Comparison of ENCODE assay signal across 24 cellular contexts in the genomic region with DNA sequence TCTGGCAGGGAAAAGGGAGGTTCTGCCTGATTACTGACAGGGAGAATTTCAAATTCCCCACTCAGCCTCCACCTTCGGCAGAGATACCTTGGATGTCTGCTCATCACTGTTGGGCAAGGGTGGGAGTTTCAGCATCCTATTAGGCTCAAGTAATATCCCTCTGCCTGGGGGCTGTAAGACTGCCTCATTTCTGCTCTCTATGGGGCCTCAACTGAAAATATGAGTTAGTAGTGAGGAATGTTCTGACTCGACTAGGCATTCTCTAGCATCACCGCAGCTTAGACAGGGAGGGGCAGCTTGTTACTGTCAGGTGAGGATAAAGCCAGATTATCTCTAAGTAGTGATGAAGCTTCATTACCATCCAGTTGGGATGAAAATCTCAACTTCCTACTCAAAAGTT.
DNase-seq lines count a peak whose midpoint lies in the region; FAIRE-seq and TF ChIP-seq lines count a peak whose summit lies in the region.
"Had no signal": no experiment of that assay in that cellular context is flagged by ENCODE, and none has a peak within 500 bp of the region (broad histone marks: within the 10 kb centered on the region; RNA-seq: fewer than 3 reads in every experiment).

No MANE protein-coding gene starts in this region.

- no peaks in the 10 kb centered on the region for H3K27me3 ChIP-seq in mammary epithelial cell (ENCODE audit: insufficient read depth, low read length)
- no peaks in the 10 kb centered on the region for H3K27me3 ChIP-seq in mesenchymal stem cell (ENCODE audit: control insufficient read depth in 1 of 2, insufficient read depth in 1 of 2, low read length in 2 of 2)
- H3K27me3 ChIP-seq in HAP-1 (ENCODE audit: low read depth) = no peaks in the 10 kb centered on the region
- H3K27me3 ChIP-seq: dorsolateral prefrontal cortex, gastroesophageal sphincter had no signal

- H3K9me3 ChIP-seq in mammary epithelial cell (replicated peaks; ENCODE audit: insufficient read depth, low read length) (peaks cover 4% of the 10 kb centered on the region), mesenchymal stem cell (ENCODE audit: control insufficient read depth, low read length) (no peaks in the 10 kb centered on the region), HAP-1 (no peaks in the 10 kb centered on the region)
- H3K9me3 ChIP-seq: gastroesophageal sphincter, thoracic aorta had no signal

- H2AK5ac ChIP-seq in mesenchymal stem cell (ENCODE audit: low read length, severe bottlenecking) = no peak overlapping the region

- no peak overlapping the region for H2BK15ac ChIP-seq in mesenchymal stem cell (ENCODE audit: low read depth, poor library complexity, severe bottlenecking)

- DNase-seq in EH (ENCODE audit: low read depth) (peak; percentile 2), NCI-H226 (peak; percentile 20), mammary epithelial cell (peak; percentile 92), mesenchymal stem cell (peak; percentile 15), LoVo (ENCODE audit: low spot score) (no peak), GM12892 (ENCODE audit: insufficient read length) (no peak), NCI-H1092 treated with DMSO at 0.1 percent for 48 hours (lab: John Stamatoyannopoulos, UW) (no peak), HAP-1 (ENCODE audit: low spot score in 2 of 2) (no peak)
- DNase-seq: activated CD4-positive, alpha-beta T cell treated with anti-CD3 and anti-CD28 coated beads, Interleukin-2, amount 50 U/mL, for 4 hours; activated gamma-delta T cell treated with Interleukin-2 at 50 U/mL for 16 hours; activated T-cell treated with anti-CD3 and anti-CD28 coated beads for 4 hours; caudate nucleus; CD4-positive, CD25-positive, alpha-beta regulatory T cell; dorsolateral prefrontal cortex; Karpas-422; left cardiac atrium; NCI-H2107; NCI-H526; stimulated activated CD4-positive, alpha-beta T cell treated with anti-CD3 and anti-CD28 coated beads, Interleukin-1b, Interleukin-23, amount 100 ng/mL, for 48 hours; stimulated activated naive B cell treated with anti-CD40 and anti-IgM and Interleukin-4, amounts not matched to agents 10 μg/mL and 1 μg/mL and 100 μg/mL, for 72 hours had no signal

- H3K79me1 ChIP-seq in mesenchymal stem cell (replicated peaks; ENCODE audit: low read length, poor library complexity, severe bottlenecking) = no peaks in the 10 kb centered on the region

- TF ChIP-seq POLR2A in GM12892 (IDR thresholded peaks at IDR 0.05; ENCODE audit: low read depth, low read length) = no peak

- no peak overlapping the region for H3K23ac ChIP-seq in mesenchymal stem cell (ENCODE audit: low read length in 2 of 2)

- H4K20me1 ChIP-seq in mammary epithelial cell (ENCODE audit: insufficient read depth, low read length) = no peaks in the 10 kb centered on the region

- no peak overlapping the region for H2BK5ac ChIP-seq in mesenchymal stem cell (ENCODE audit: low read depth, low read length, poor library complexity, severe bottlenecking)

- CTCF ChIA-PET in mammary epithelial cell (lab: Charles Lee; ENCODE audit: low non-redundant PET) = no interaction called here

- no peak overlapping the region for H3K14ac ChIP-seq in mesenchymal stem cell (ENCODE audit: low read length in 2 of 2)

- no peak overlapping the region for H4K91ac ChIP-seq in mesenchymal stem cell (ENCODE audit: low read length)

- no peak overlapping the region for H3K4ac ChIP-seq in mesenchymal stem cell (ENCODE audit: low read depth in 1 of 2, low read length in 2 of 2)

- WGBS in mammary epithelial cell (ENCODE audit: low coverage, missing lambda C conversion rate) = 11% methylated on average over 3 of the region's 3 CpGs
- WGBS in mesenchymal stem cell = 28% methylated on average over 3 of the region's 3 CpGs

- H3K4me3 ChIP-seq in mammary epithelial cell (replicated peaks in 1 of 3; ENCODE audit: insufficient read depth in 1 of 3, low read depth in 2 of 3, low read length in 3 of 3) (no peak overlapping the region), mesenchymal stem cell (ENCODE audit: insufficient read depth in 1 of 2, low read depth in 1 of 2, low read length in 2 of 2) (no peak overlapping the region), HAP-1 (no peak overlapping the region)
- H3K4me3 ChIP-seq: dorsolateral prefrontal cortex, gastroesophageal sphincter, GM12878, thoracic aorta had no signal

- dilution Hi-C loops in mammary epithelial cell (cut with HindIII; ENCODE audit: low sequenced_read_pairs) = no loop called here

- FAIRE-seq in GM12892 (lab: Jason Lieb, UNC) = no peak
- FAIRE-seq: GM12878 had no signal

- peak overlapping the region; percentile 74 for H3K4me2 ChIP-seq in mammary epithelial cell (ENCODE audit: insufficient read depth, low read depth, low read length)
- H3K4me2 ChIP-seq in mesenchymal stem cell (ENCODE audit: low read length, poor library complexity, severe bottlenecking) = no peak overlapping the region

- H3K9ac ChIP-seq in mammary epithelial cell (ENCODE audit: insufficient read depth, low read length) (peak overlapping the region; percentile 62), mesenchymal stem cell (ENCODE audit: low read length) (no peak overlapping the region)

- in situ Hi-C loops in mammary epithelial cell (cut with MboI; ENCODE audit: low sequenced_read_pairs in 2 of 2) (no loop called here), HAP-1 (cut with MboI; ENCODE audit: low sequenced_read_pairs) (no loop called here)

- H2AFZ ChIP-seq in mammary epithelial cell (ENCODE audit: low read depth, low read length) = peak overlapping the region; percentile 8
- H2AFZ ChIP-seq in mesenchymal stem cell (ENCODE audit: low read depth, low read length) = no peak overlapping the region

- intact Hi-C loops in mammary epithelial cell (cut with micrococcal nuclease) = no loop called here

- H2BK12ac ChIP-seq in mesenchymal stem cell (ENCODE audit: low read length in 2 of 2) = peak overlapping the region in 1 of 2 experiments; percentile 10

- no peak overlapping the region for H2BK120ac ChIP-seq in mesenchymal stem cell (ENCODE audit: low read depth, low read length)

- H3K4me1 ChIP-seq in mammary epithelial cell (ENCODE audit: insufficient read depth, low read length) = peaks cover 30% of the 10 kb centered on the region
- H3K4me1 ChIP-seq in mesenchymal stem cell (ENCODE audit: control insufficient read depth, insufficient read depth, low read depth, low read length) = no peaks in the 10 kb centered on the region
- no peaks in the 10 kb centered on the region for H3K4me1 ChIP-seq in HAP-1
- H3K4me1 ChIP-seq: gastroesophageal sphincter had no signal

- peak overlapping the region in 1 of 2 experiments; percentile 34 for H3K18ac ChIP-seq in mesenchymal stem cell (ENCODE audit: low read depth in 1 of 2, low read length in 2 of 2)

- no peaks in the 10 kb centered on the region for H3K79me2 ChIP-seq in mammary epithelial cell (ENCODE audit: insufficient read depth, low read length)

- no peak for TF ChIP-seq CTCF in mammary epithelial cell (conservative IDR thresholded peaks at IDR 0.05 in 1 of 2, IDR thresholded peaks at IDR 0.05 in 1 of 2; ENCODE audit: extremely low read depth in 1 of 2, insufficient read depth in 1 of 2, low read depth in 1 of 2, low read length in 2 of 2)

- no TSS peak for BruUV-seq in mammary epithelial cell (replicated peaks; lab: Mats Ljungman, UMichigan)

- no peaks in the 10 kb centered on the region for H3K36me3 ChIP-seq in mammary epithelial cell (ENCODE audit: insufficient read depth, low read length)
- no peaks in the 10 kb centered on the region for H3K36me3 ChIP-seq in mesenchymal stem cell (ENCODE audit: control insufficient read depth in 1 of 2, insufficient read depth in 2 of 2, low read depth in 1 of 2, low read length in 2 of 2)
- H3K36me3 ChIP-seq in HAP-1 (replicated peaks) = no peaks in the 10 kb centered on the region
- H3K36me3 ChIP-seq: gastroesophageal sphincter, thoracic aorta had no signal

- peak overlapping the region; percentile 98 for H3K27ac ChIP-seq in mammary epithelial cell (ENCODE audit: insufficient read depth, low read depth, low read length)
- H3K27ac ChIP-seq in mesenchymal stem cell (ENCODE audit: low read length, poor library complexity, severe bottlenecking) = peak overlapping the region; percentile 76
- H3K27ac ChIP-seq: dorsolateral prefrontal cortex, gastroesophageal sphincter, thoracic aorta, VCaP had no signal

- no peak overlapping the region for H4K8ac ChIP-seq in mesenchymal stem cell (ENCODE audit: low read length)

Comparison
In these comparisons a context has a peak if more than half of its experiments do, and no peak if none do; other contexts are left out.
1. DNase-seq: peak in EH (single experiment), NCI-H226 (single experiment), mammary epithelial cell (single experiment) and mesenchymal stem cell (single experiment); none in LoVo (single experiment), GM12892 (single experiment), NCI-H1092 treated with DMSO at 0.1 percent for 48 hours (single experiment) and HAP-1 (0 of 2).